30 cellular contexts compared by ENCODE assay signal in genomic region chr3:165170236-165170635, GRCh38. TPM values are rescaled to one million over a fixed set of nuclear protein-coding genes. Genes with fewer than 3 reads are reported as not detected.
"Had no signal": no experiment of that assay in that cellular context is flagged by ENCODE, and none has a peak within 500 bp of the region (broad histone marks: within the 10 kb centered on the region; RNA-seq: fewer than 3 reads in every experiment).

No MANE protein-coding gene starts in this region.

- H3K36me3 Mint-ChIP-seq: stimulated activated effector memory CD8-positive, alpha-beta T cell treated with anti-CD3 and anti-CD28 coated beads, Interleukin-12 subunit alpha, Interleukin-12 subunit beta, amount 100 ng/mL, for 72 hours; stimulated activated memory B cell treated with anti-CD40 and anti-IgM and Interleukin-4, amounts not matched to agents 10 μg/mL and 1 μg/mL and 100 μg/mL, for 72 hours; stimulated activated naive B cell treated with anti-CD40 and anti-IgM and Interleukin-4, amounts not matched to agents 10 μg/mL and 1 μg/mL and 100 μg/mL, for 72 hours; type B pancreatic cell had no signal

- H3K27me3 ChIP-seq: suprapubic skin, testis, thyroid gland, tibial artery, tibial nerve, transverse colon, upper lobe of left lung, upper lobe of right lung, uterus, vagina had no signal

- FAIRE-seq: urothelium cell line had no signal

- ATAC-seq: stimulated activated effector memory CD8-positive, alpha-beta T cell treated with anti-CD3 and anti-CD28 coated beads, Interleukin-12 subunit alpha, Interleukin-12 subunit beta, amount 100 ng/mL, for 72 hours; stimulated activated memory B cell treated with anti-CD40 and anti-IgM and Interleukin-4, amounts not matched to agents 10 μg/mL and 1 μg/mL and 100 μg/mL, for 72 hours; stimulated activated naive B cell treated with anti-CD40 and anti-IgM and Interleukin-4, amounts not matched to agents 10 μg/mL and 1 μg/mL and 100 μg/mL, for 72 hours; stimulated activated naive CD8-positive, alpha-beta T cell treated with anti-CD3 and anti-CD28 coated beads, Interleukin-15, amount 100 ng/mL, for 72 hours; stimulated activated naive CD8-positive, alpha-beta T cell treated with anti-CD3 and anti-CD28 coated beads, Interleukin-15, Interleukin-2, amounts not matched to agents 100 U/mL and 50 U/mL, for 24 hours; upper lobe of right lung had no signal

- H3K9me3 ChIP-seq: stomach, suprapubic skin, testis, thoracic aorta, thyroid gland, tibial artery, tibial nerve, transverse colon, upper lobe of left lung, upper lobe of right lung, uterus, vagina had no signal

- H3K36me3 ChIP-seq: stomach, suprapubic skin, thoracic aorta, thyroid gland, tibial artery, tibial nerve, transverse colon, upper lobe of left lung, upper lobe of right lung, uterus, vagina had no signal

- H3K27ac Mint-ChIP-seq: stimulated activated effector memory CD8-positive, alpha-beta T cell treated with anti-CD3 and anti-CD28 coated beads, Interleukin-12 subunit alpha, Interleukin-12 subunit beta, amount 100 ng/mL, for 72 hours; stimulated activated memory B cell treated with anti-CD40 and anti-IgM and Interleukin-4, amounts not matched to agents 10 μg/mL and 1 μg/mL and 100 μg/mL, for 72 hours; stimulated activated naive B cell treated with anti-CD40 and anti-IgM and Interleukin-4, amounts not matched to agents 10 μg/mL and 1 μg/mL and 100 μg/mL, for 72 hours; stimulated activated naive CD8-positive, alpha-beta T cell treated with anti-CD3 and anti-CD28 coated beads, Interleukin-15, amount 100 ng/mL, for 72 hours; stimulated activated naive CD8-positive, alpha-beta T cell treated with anti-CD3 and anti-CD28 coated beads, Interleukin-15, Interleukin-2, amounts not matched to agents 100 ng/mL and 50 ng/mL, for 24 hours; type B pancreatic cell had no signal

- H3K4me1 ChIP-seq: stomach, suprapubic skin, testis, thyroid gland, tibial artery, tibial nerve, transverse colon, upper lobe of left lung, upper lobe of right lung, uterus, vagina had no signal

- H3K9me3 Mint-ChIP-seq: stimulated activated naive CD8-positive, alpha-beta T cell treated with anti-CD3 and anti-CD28 coated beads, Interleukin-15, Interleukin-2, amounts not matched to agents 100 ng/mL and 50 ng/mL, for 24 hours; type B pancreatic cell had no signal

- H3K4me3 ChIP-seq: stomach, suprapubic skin, testis, thoracic aorta, thyroid gland, tibial artery, tibial nerve, transverse colon, upper lobe of left lung, upper lobe of right lung, uterus, vagina had no signal

- H3K27ac ChIP-seq: stomach, suprapubic skin, testis, thoracic aorta, thyroid gland, tibial artery, tibial nerve, transverse colon, upper lobe of left lung, upper lobe of right lung, uterus, vagina had no signal

- DNase-seq: stimulated activated CD4-positive, alpha-beta T cell treated with anti-CD3 and anti-CD28 coated beads, Interleukin-2, amount 100 ng/mL, for 48 hours; stimulated activated CD4-positive, alpha-beta T cell treated with anti-CD3 and anti-CD28 coated beads, Interleukin-4, amount 100 ng/mL, for 1 hour; stimulated activated CD4-positive, alpha-beta T cell treated with anti-CD3 and anti-CD28 coated beads, Interleukin-4, amount 100 ng/mL, for 24 hours; stimulated activated CD4-positive, alpha-beta T cell treated with anti-CD3 and anti-CD28 coated beads, Interleukin-4, amount 100 ng/mL, for 4 hours; stimulated activated CD8-positive, alpha-beta memory T cell treated with anti-CD3 and anti-CD28 coated beads, Interleukin-4, amount 100 ng/mL, for 48 hours; stimulated activated naive B cell treated with anti-CD40 and anti-IgM and Interleukin-4, amounts not matched to agents 10 μg/mL and 1 μg/mL and 100 μg/mL, for 72 hours; stimulated activated naive CD4-positive, alpha-beta T cell; stimulated activated naive CD4-positive, alpha-beta T cell treated with Interleukin-2 at 50 U/mL for 16 hours; stimulated activated naive CD8-positive, alpha-beta T cell treated with anti-CD3 and anti-CD28 coated beads, Interleukin-15, amount 100 ng/mL, for 72 hours; stimulated activated naive CD8-positive, alpha-beta T cell treated with anti-CD3 and anti-CD28 coated beads, Interleukin-15, Interleukin-2, amounts not matched to agents 100 U/mL and 50 U/mL, for 24 hours; stomach; substantia nigra; testis; thyroid gland; tibial artery; transverse colon; trophoblast cell; upper lobe of left lung; upper lobe of right lung; uterus had no signal

RNA-seq across cellular contexts. Expression of gene SLITRK3, which starts 25.9 kb away (rescaled TPM):
- total RNA-seq: subcutaneous adipose tissue, tibial nerve had no signal
